ENCODE assay signal across 36 cellular contexts in the genomic region with DNA sequence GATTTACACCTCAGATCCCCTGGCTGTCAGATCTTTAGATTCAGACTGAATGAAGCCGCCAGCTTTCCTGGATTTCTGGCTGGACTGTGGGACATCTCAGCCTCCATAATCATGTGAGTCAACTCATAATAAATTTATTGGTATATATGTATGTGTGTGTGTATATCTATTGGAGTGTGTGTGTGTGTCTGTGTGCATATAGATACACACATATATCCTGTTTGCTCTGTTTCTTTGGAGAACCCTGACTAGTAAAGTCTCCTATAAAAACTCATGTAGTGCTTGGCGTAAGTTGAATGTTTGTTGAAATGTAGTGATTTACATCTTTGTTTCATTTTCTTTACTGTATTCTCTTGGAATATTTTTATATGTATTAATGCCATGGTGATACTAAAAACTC.
"Had no signal": no experiment of that assay in that cellular context is flagged by ENCODE, and none has a peak within 500 bp of the region (broad histone marks: within the 10 kb centered on the region; RNA-seq: fewer than 3 reads in every experiment).

No MANE protein-coding gene starts in this region.

- H3K9ac ChIP-seq: KMS-11 had no signal

- H3K27ac ChIP-seq: KMS-11 had no signal

- H3K4me2 ChIP-seq: KMS-11 had no signal

- DNase-seq: Karpas-422, Kasumi-1, KG1, MM.1S, MV-4-11, NCI-H1048, NCI-H1092, NCI-H1092 treated with DMSO at 0.1 percent for 48 hours, NCI-H1105, NCI-H1105 treated with DMSO at 0.1 percent for 48 hours, NCI-H1417, NCI-H1417 treated with DMSO at 0.1 percent for 48 hours, NCI-H1436, NCI-H1436 treated with DMSO at 0.1 percent for 48 hours, NCI-H146, NCI-H1694, NCI-H1694 treated with DMSO at 0.1 percent for 48 hours, NCI-H187, NCI-H187 treated with DMSO at 0.1 percent for 48 hours, NCI-H1930, NCI-H2029, NCI-H2029 treated with DMSO at 0.1 percent for 48 hours, NCI-H2081, NCI-H2081 treated with DMSO at 0.1 percent for 48 hours, NCI-H2107, NCI-H2171, NCI-H2171 treated with DMSO at 0.1 percent for 48 hours, NCI-H2227 treated with DMSO at 0.1 percent for 48 hours, NCI-H226, NCI-H345, NCI-H446, NCI-H446 treated with DMSO at 0.1 percent for 48 hours, NCI-H510A, NCI-H510A treated with DMSO at 0.1 percent for 48 hours, NCI-H524 had no signal
